In the genomic region with DNA sequence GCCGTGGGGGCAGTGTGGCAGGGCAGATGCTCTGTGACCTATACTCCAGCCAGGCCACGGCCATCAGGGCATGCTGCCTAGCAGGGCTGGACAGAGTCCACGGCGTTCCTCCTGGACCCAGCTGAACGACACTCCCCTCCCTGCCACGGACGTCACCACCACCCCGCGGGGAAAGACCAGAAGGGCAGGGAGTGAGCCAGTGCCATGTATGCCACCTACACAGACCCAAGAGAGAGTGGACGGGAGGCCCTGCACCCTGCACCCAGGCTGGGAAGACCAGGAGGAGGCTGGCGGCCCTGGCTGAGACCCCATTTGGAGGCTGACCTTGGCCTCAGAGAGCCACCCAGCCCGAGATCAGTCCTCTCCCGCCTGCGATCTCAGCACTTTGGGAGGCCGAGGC, we compare ENCODE assay signal across 1 cellular context.
TF ChIP-seq lines count a peak whose summit lies in the region.

No MANE protein-coding gene starts in this region.

TF ChIP-seq in SK-N-SH, 30 proteins besides CTCF, POLR2A, EP300 and RAD21 (continued from another document):
- TF ChIP-seq, protein P1, sequence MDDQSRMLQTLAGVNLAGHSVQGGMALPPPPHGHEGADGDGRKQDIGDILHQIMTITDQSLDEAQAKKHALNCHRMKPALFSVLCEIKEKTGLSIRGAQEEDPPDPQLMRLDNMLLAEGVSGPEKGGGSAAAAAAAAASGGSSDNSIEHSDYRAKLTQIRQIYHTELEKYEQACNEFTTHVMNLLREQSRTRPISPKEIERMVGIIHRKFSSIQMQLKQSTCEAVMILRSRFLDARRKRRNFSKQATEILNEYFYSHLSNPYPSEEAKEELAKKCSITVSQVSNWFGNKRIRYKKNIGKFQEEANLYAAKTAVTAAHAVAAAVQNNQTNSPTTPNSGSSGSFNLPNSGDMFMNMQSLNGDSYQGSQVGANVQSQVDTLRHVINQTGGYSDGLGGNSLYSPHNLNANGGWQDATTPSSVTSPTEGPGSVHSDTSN (IDR thresholded peaks at IDR 0.05): no peak
- no peak for TF ChIP-seq EZH2phosphoT487 (IDR thresholded peaks at IDR 0.05; ENCODE audit: borderline replicate concordance, low read depth)
- TF ChIP-seq FOXJ3 (CRISPR knock-in tag; IDR thresholded peaks at IDR 0.05): no peak
- no peak for TF ChIP-seq FOXM1 (IDR thresholded peaks at IDR 0.05; ENCODE audit: low read depth)
